9 cellular contexts compared by ENCODE assay signal in the genomic region with DNA sequence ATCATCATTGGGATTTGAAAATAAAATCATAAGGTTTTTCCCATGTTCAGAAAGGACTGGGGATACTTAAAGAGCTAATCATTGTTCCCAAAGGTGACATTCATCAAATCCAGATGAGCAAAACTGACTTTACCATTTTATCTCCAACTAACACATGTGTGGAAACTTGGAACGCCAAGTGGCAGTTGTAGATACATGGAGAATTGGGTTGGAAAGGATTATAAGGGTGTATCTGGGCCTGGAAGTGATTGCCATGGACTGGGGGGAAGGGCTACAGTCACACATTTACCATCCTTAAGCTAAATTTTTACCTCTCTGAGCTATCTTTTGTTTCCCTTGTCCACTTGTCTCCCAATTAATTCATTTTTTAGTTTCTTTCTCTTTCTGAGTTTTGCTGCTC.
"Had no signal": no experiment of that assay in that cellular context is flagged by ENCODE, and none has a peak within 500 bp of the region (broad histone marks: within the 10 kb centered on the region; RNA-seq: fewer than 3 reads in every experiment).

No MANE protein-coding gene starts in this region.

- H3K4me2 ChIP-seq: GM23338, KMS-11 had no signal

- H3K9me3 ChIP-seq: HAP-1 had no signal

- H3K27ac Mint-ChIP-seq: GM23338, HFFc6 had no signal

- H3K4me3 ChIP-seq: GM23338, HAP-1 had no signal

- H3K9ac ChIP-seq: KMS-11 had no signal

- ATAC-seq: GM23338, HCT116 had no signal

- FAIRE-seq: HTR-8/SVneo had no signal

- H3K4me1 ChIP-seq: HAP-1 had no signal

- H2AFZ ChIP-seq: GM23338 had no signal

- H3K27ac ChIP-seq: KMS-11 had no signal

- H3K4me3 Mint-ChIP-seq: GM23338, HFFc6 had no signal

- H3K9me3 Mint-ChIP-seq: GM23338 had no signal

- DNase-seq: H7, HFFc6, IMR-90, KBM-7 had no signal

- H3K36me3 ChIP-seq: HAP-1 had no signal
